In genomic region chr12:40314927-40315326, GRCh38 we compare ENCODE assay signal across 18 cellular contexts.
A peak's percentile ranks its signal among the peaks of the same experiment; 100 is the strongest.
DNase-seq lines count a peak whose midpoint lies in the region; ATAC-seq and TF ChIP-seq lines count a peak whose summit lies in the region.
"Had no signal": no experiment of that assay in that cellular context is flagged by ENCODE, and none has a peak within 500 bp of the region (broad histone marks: within the 10 kb centered on the region; RNA-seq: fewer than 3 reads in every experiment).

No MANE protein-coding gene starts in this region.

- CTCF ChIA-PET in activated B cell treated with CpG ODN at 0.5 μM for 24 hours (lab: Charles Lee), result interaction anchor here (1.0 to 4.8 kb wide), 10 partner anchors 11 to 304 kb away, joined by 3 to 54 read pairs (median 6); partner anchors contain the start of gene SLC2A13

- H3K9me3 Mint-ChIP-seq in activated B cell treated with CpG ODN at 0.5 μM for 24 hours, result no peaks in the 10 kb centered on the region
- H3K9me3 Mint-ChIP-seq: CD8-positive, alpha-beta T cell had no signal

- peak overlapping the region; percentile 92 for H3K27ac Mint-ChIP-seq in activated B cell treated with CpG ODN at 0.5 μM for 24 hours
- H3K27ac Mint-ChIP-seq: CD8-positive, alpha-beta T cell had no signal

- POLR2A ChIA-PET in activated B cell treated with CpG ODN at 0.5 μM for 24 hours (lab: Charles Lee), result interaction anchor here (0.6 to 5.3 kb wide), 8 partner anchors 11 to 157 kb away, joined by 3 to 37 read pairs (median 4); partner anchors contain the start of gene LRRK2

- ATAC-seq in GM18502 (IDR thresholded peaks at IDR 0.05; ENCODE audit: poor library complexity, unreplicated experiment) (peak; percentile 43), HG03469 (IDR thresholded peaks at IDR 0.05; ENCODE audit: unreplicated experiment) (peak; percentile 32), activated B cell treated with CpG ODN at 0.5 μM for 24 hours (ENCODE audit: low read depth) (peak; percentile 36), HG02678 (IDR thresholded peaks at IDR 0.05; ENCODE audit: unreplicated experiment) (no peak)
- ATAC-seq: CD8-positive, alpha-beta T cell had no signal

- DNase-seq in NOMO-1 treated with DMSO at 0.1 percent for 48 hours (lab: John Stamatoyannopoulos, UW; ENCODE audit: unreplicated experiment), result peak; percentile 75
- DNase-seq in activated B cell treated with CpG ODN at 0.5 μM for 24 hours, result no peak
- DNase-seq in GM19240 (ENCODE audit: insufficient read length, low spot score), result no peak
- no peak for DNase-seq in kidney tubule cell (ENCODE audit: low spot score)
- DNase-seq in hippocampal formation (lab: John Stamatoyannopoulos, UW), result no peak
- DNase-seq: CD8-positive, alpha-beta T cell; GOT3; NCI-H1048; NCI-H146; NCI-H2107; NCI-H345; NCI-H526 treated with DMSO at 0.1 percent for 48 hours; NK-92 treated with Interleukin-12 subunit alpha and Interleukin-12 subunit beta, amount 100 ng/mL, for 24 hours; RPMI8226; T-helper 9 cell had no signal

- TF ChIP-seq CTCF in activated B cell treated with CpG ODN at 0.5 μM for 24 hours (IDR thresholded peaks at IDR 0.05), result no peak

- H3K27me3 Mint-ChIP-seq in activated B cell treated with CpG ODN at 0.5 μM for 24 hours, result no peaks in the 10 kb centered on the region

- peaks cover 40% of the 10 kb centered on the region for H3K36me3 Mint-ChIP-seq in activated B cell treated with CpG ODN at 0.5 μM for 24 hours (ENCODE audit: low read depth)
- H3K36me3 Mint-ChIP-seq: CD8-positive, alpha-beta T cell had no signal

- H3K4me3 Mint-ChIP-seq in activated B cell treated with CpG ODN at 0.5 μM for 24 hours, result peak overlapping the region; percentile 59
- H3K4me3 Mint-ChIP-seq: CD8-positive, alpha-beta T cell had no signal

- peaks cover 35% of the 10 kb centered on the region for H3K4me1 Mint-ChIP-seq in activated B cell treated with CpG ODN at 0.5 μM for 24 hours

- intact Hi-C loops in activated B cell treated with CpG ODN at 0.5 μM for 24 hours (cut with micrococcal nuclease), result loop anchor here (1.0 to 5.0 kb wide), 4 partner anchors 53 to 693 kb away; no protein-coding TSS in a partner anchor
